Comparison of ENCODE assay signal across 10 cellular contexts in the genomic region with DNA sequence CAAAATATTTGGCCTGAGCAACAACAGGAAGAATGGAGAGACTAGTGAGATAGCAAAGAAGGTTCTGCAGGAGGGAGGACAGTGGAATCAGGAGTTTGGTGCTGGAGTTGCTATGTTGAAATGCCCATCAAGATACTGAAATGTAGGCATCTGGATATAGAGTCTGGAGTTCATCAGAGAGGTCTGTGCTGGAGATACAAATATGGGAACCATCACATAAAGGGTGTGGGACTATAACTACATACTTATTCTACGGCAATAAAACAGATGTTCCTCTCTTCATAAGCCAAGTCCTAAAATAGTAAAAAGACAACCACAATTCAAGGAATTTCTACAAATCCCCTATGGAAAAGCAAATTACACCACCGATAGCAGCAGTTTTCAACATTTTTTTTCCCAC. TPM values are rescaled to one million over a fixed set of nuclear protein-coding genes. Genes with fewer than 3 reads are reported as not detected.
DNase-seq lines count a peak whose midpoint lies in the region; ATAC-seq, FAIRE-seq and TF ChIP-seq lines count a peak whose summit lies in the region.
"Had no signal": no experiment of that assay in that cellular context is flagged by ENCODE, and none has a peak within 500 bp of the region (broad histone marks: within the 10 kb centered on the region; RNA-seq: fewer than 3 reads in every experiment).

No MANE protein-coding gene starts in this region.

- DNase-seq in HepG2 (ENCODE audit: low spot score), result no peak
- DNase-seq in right lobe of liver, result no peak
- DNase-seq in kidney, result no peak
- no peak for DNase-seq in substantia nigra (lab: John Stamatoyannopoulos, UW)
- DNase-seq in testis, result no peak
- DNase-seq in islet precursor cell, result no peak
- DNase-seq: GOT3, NCI-H1417 treated with DMSO at 0.1 percent for 48 hours had no signal

- no peak overlapping the region for H3K9ac ChIP-seq in HepG2 (ENCODE audit: insufficient read depth, low read depth, low read length)
- peak overlapping the region in 1 of 2 donors; percentile 75 for H3K9ac ChIP-seq in kidney (ENCODE audit: low read length in 2 of 2)

- no peak for FAIRE-seq in HepG2 (lab: Jason Lieb, UNC)
- no peak for FAIRE-seq in kidney (lab: Jason Lieb, UNC)

- POLR2A ChIA-PET in HepG2 (lab: Yijun Ruan, JAX), result no interaction called here

- H3K9me3 Mint-ChIP-seq in activated naive CD8-positive, alpha-beta T cell (ENCODE audit: low read depth), result no peaks in the 10 kb centered on the region

- no peak overlapping the region for H2AFZ ChIP-seq in HepG2 (ENCODE audit: low read length)

- H3K9me3 ChIP-seq in HepG2 (ENCODE audit: low read length), result no peaks in the 10 kb centered on the region
- no peaks in the 10 kb centered on the region for H3K9me3 ChIP-seq in right lobe of liver
- no peaks in the 10 kb centered on the region for H3K9me3 ChIP-seq in kidney (ENCODE audit: control insufficient read depth in 1 of 2, low read length in 2 of 2)
- no peaks in the 10 kb centered on the region for H3K9me3 ChIP-seq in testis

- no peak for TF ChIP-seq CTCF in HepG2 (CRISPR knock-in tag; IDR thresholded peaks at IDR 0.05)
- no peak for TF ChIP-seq CTCF in right lobe of liver (IDR thresholded peaks at IDR 0.05)
- no peak for TF ChIP-seq CTCF in kidney (IDR thresholded peaks at IDR 0.05; ENCODE audit: borderline replicate concordance, extremely low read depth, insufficient read depth)
- no peak for TF ChIP-seq CTCF in testis (IDR thresholded peaks at IDR 0.05)

- TF ChIP-seq EP300 in HepG2 (IDR thresholded peaks at IDR 0.05; ENCODE audit: low read depth in 2 of 2, low read length in 2 of 2) (no peak), HepG2 (CRISPR knock-in tag; IDR thresholded peaks at IDR 0.05; ENCODE audit: borderline replicate concordance) (no peak)

- H3K4me3 Mint-ChIP-seq in activated naive CD8-positive, alpha-beta T cell, result peak overlapping the region; percentile 90

- WGBS in HepG2 (ENCODE audit: low lambda C conversion rate), result 84% methylated on average over 2 of the region's 2 CpGs
- 58% methylated on average over 1 of the region's 2 CpGs for WGBS in right lobe of liver (ENCODE audit: insufficient coverage, low coverage, low lambda C conversion rate, missing lambda C conversion rate)
- WGBS in testis, 2 donors, result 35 to 43% methylated on average over 2 of the region's 2 CpGs

- H3K36me3 ChIP-seq in HepG2 (replicated peaks in 1 of 2; ENCODE audit: control insufficient read depth in 1 of 2, insufficient read depth in 2 of 2, low read length in 2 of 2) (no peaks in the 10 kb centered on the region; a peak in 1 of 5 replicates), right lobe of liver (no peaks in the 10 kb centered on the region), kidney (ENCODE audit: control insufficient read depth in 1 of 2, insufficient read depth in 2 of 2, low read length in 2 of 2) (no peaks in the 10 kb centered on the region), testis (ENCODE audit: low read depth, missing control alignments) (no peaks in the 10 kb centered on the region)

- H4K20me1 ChIP-seq in HepG2 (ENCODE audit: insufficient read depth, low read length), result no peaks in the 10 kb centered on the region; the same call in 1 of the 2 replicates

- no peaks in the 10 kb centered on the region for H3K36me3 Mint-ChIP-seq in activated naive CD8-positive, alpha-beta T cell

- peak overlapping the region; percentile 75 for H3K27ac Mint-ChIP-seq in activated naive CD8-positive, alpha-beta T cell

- intact Hi-C loops in HepG2 (cut with micrococcal nuclease; ENCODE audit: unreplicated experiment), result no loop called here
- intact Hi-C loops in right lobe of liver (cut with DNase I), result no loop called here
- intact Hi-C loops in kidney (cut with DNase I), result no loop called here
- intact Hi-C loops in testis (cut with DNase I; ENCODE audit: low total_unique reads), result no loop called here

- H3K27me3 ChIP-seq in HepG2 (ENCODE audit: control insufficient read depth in 1 of 2, insufficient read depth in 2 of 2, low read length in 2 of 2), result no peaks in the 10 kb centered on the region
- no peaks in the 10 kb centered on the region for H3K27me3 ChIP-seq in right lobe of liver
- H3K27me3 ChIP-seq in testis, result no peaks in the 10 kb centered on the region

- TF ChIP-seq RAD21 in HepG2 (CRISPR knock-in tag; IDR thresholded peaks at IDR 0.05), result no peak

- H3K79me2 ChIP-seq in HepG2 (ENCODE audit: insufficient read depth, low read length), result peaks cover 43% of the 10 kb centered on the region

- H3K4me1 ChIP-seq in HepG2 (ENCODE audit: insufficient read depth, low read length) (peaks cover 45% of the 10 kb centered on the region), right lobe of liver (peaks cover 0 to 21% (median 6%) of the 10 kb centered on the region in 4 donors), kidney (ENCODE audit: control insufficient read depth in 1 of 2, insufficient read depth in 1 of 2, low read depth in 1 of 2, low read length in 2 of 2) (no peaks in the 10 kb centered on the region), testis (no peaks in the 10 kb centered on the region)

- peak overlapping the region; percentile 63 for H3K4me2 ChIP-seq in HepG2 (ENCODE audit: low read depth, low read length)

- CTCF ChIA-PET in HepG2 (lab: Yijun Ruan, JAX; ENCODE audit: low intra/inter-chr PET ratio, low total read pairs), result no interaction called here

- H3K27me3 Mint-ChIP-seq in activated naive CD8-positive, alpha-beta T cell, result no peaks in the 10 kb centered on the region

- in situ Hi-C loops in HepG2 (cut with HindIII; ENCODE audit: extremely low pct_ligation_motif_present, low pct_unique_long_range_greater_than_20kb), result no loop called here

- TF ChIP-seq POLR2A in HepG2 (IDR thresholded peaks at IDR 0.05; ENCODE audit: insufficient read depth in 1 of 2, low read depth in 2 of 2, low read length in 2 of 2) (no peak), right lobe of liver (IDR thresholded peaks at IDR 0.05) (no peak), testis (IDR thresholded peaks at IDR 0.05) (no peak)

- ATAC-seq in HepG2, result no peak
- no peak for ATAC-seq in right lobe of liver
- ATAC-seq in HG03469 (IDR thresholded peaks at IDR 0.05; ENCODE audit: unreplicated experiment), result no peak

- BruUV-seq in HepG2 (replicated peaks; lab: Mats Ljungman, UMichigan), result no TSS peak

- H3K27ac ChIP-seq in HepG2 (ENCODE audit: extremely low read length, insufficient read depth, low read length), result no peak overlapping the region
- no peak overlapping the region for H3K27ac ChIP-seq in right lobe of liver
- no peak overlapping the region for H3K27ac ChIP-seq in kidney (ENCODE audit: low read depth in 2 of 2, low read length in 2 of 2)
- H3K27ac ChIP-seq in substantia nigra (ENCODE audit: low read depth, low read length, poor library complexity, severe bottlenecking), result no peak overlapping the region
- H3K27ac ChIP-seq in testis, result no peak overlapping the region

- H3K4me3 ChIP-seq in HepG2 (replicated peaks in 1 of 3; ENCODE audit: insufficient read depth in 1 of 3, low read depth in 2 of 3, low read length in 3 of 3), result peak overlapping the region in 2 of 3 experiments; percentile 66 to 72; a peak in 1 of 6 replicates
- no peak overlapping the region for H3K4me3 ChIP-seq in right lobe of liver
- H3K4me3 ChIP-seq in kidney (ENCODE audit: low read length in 2 of 2), result peak overlapping the region; percentile 82 to 84
- H3K4me3 ChIP-seq in testis, result no peak overlapping the region

- H3K4me1 Mint-ChIP-seq in activated naive CD8-positive, alpha-beta T cell (ENCODE audit: low read depth), result peaks cover 69% of the 10 kb centered on the region

TF ChIP-seq in HepG2, 621 proteins besides CTCF, POLR2A, EP300 and RAD21 (continues in another document):
- no peak for TF ChIP-seq TOPORS (CRISPR knock-in tag; IDR thresholded peaks at IDR 0.05)
- TF ChIP-seq ZNF160 (CRISPR knock-in tag; IDR thresholded peaks at IDR 0.05), result no peak
- TF ChIP-seq FOSL2 (CRISPR knock-in tag; IDR thresholded peaks at IDR 0.05), result no peak
- no peak for TF ChIP-seq ZMYM2 (CRISPR knock-in tag; IDR thresholded peaks at IDR 0.05)
- no peak for TF ChIP-seq IRX3 (CRISPR knock-in tag; IDR thresholded peaks at IDR 0.05; ENCODE audit: borderline replicate concordance, low read depth)

RNA-seq across cellular contexts. Expression of gene MED14, which starts 1.7 kb away (rescaled TPM):
- total RNA-seq in HepG2 (2016; rRNA removed; fragmentation: Illumina TruSeq; extraction: Trizol), result 10.2 and 14.2 TPM in 2 replicates
- total RNA-seq in HepG2 (2016; cell fraction: cytosol; rRNA removed; fragmentation: Illumina TruSeq; extraction: Trizol; ENCODE audit: low read depth), result 1.4 and 2.2 TPM in 2 replicates
- 10.3 and 15.7 TPM in 2 replicates for total RNA-seq in HepG2 (2016; cell fraction: insoluble cytoplasmic fraction; rRNA removed; fragmentation: Illumina TruSeq; extraction: Trizol)
- 5.9 and 6.5 TPM in 2 replicates for total RNA-seq in HepG2 (2016; cell fraction: membrane; rRNA removed; fragmentation: Illumina TruSeq; extraction: Trizol)
- 22.1 and 24.4 TPM in 2 replicates for total RNA-seq in HepG2 (2016; cell fraction: nucleus; rRNA removed; fragmentation: Illumina TruSeq; extraction: Trizol)
- polyA plus RNA-seq in HepG2 (2011; rRNA removed), result 15.8 and 16.3 TPM in 2 replicates
- polyA plus RNA-seq in HepG2 (2011; cell fraction: cytosol; rRNA removed), result 10.2 and 10.8 TPM in 2 replicates
- 20.3 and 21.1 TPM in 2 replicates for polyA plus RNA-seq in HepG2 (2011; cell fraction: nucleus; rRNA removed)
- polyA plus RNA-seq in HepG2 (2012), result 16.8 and 17.5 TPM in 2 replicates
- polyA plus RNA-seq in HepG2 (2016; cell fraction: cytosol; fragmentation: Illumina TruSeq; extraction: Trizol; ENCODE audit: low read depth), result 0.45 and 0.47 TPM in 2 replicates
- 20.2 and 20.3 TPM in 2 replicates for polyA plus RNA-seq in HepG2 (2016; cell fraction: insoluble cytoplasmic fraction; fragmentation: Illumina TruSeq; extraction: Trizol; ENCODE audit: low read depth)
- polyA plus RNA-seq in HepG2 (2016; cell fraction: membrane; fragmentation: Illumina TruSeq; extraction: Trizol; ENCODE audit: low read depth), result 2.0 and 2.3 TPM in 2 replicates
- polyA plus RNA-seq in HepG2 (2016; cell fraction: nucleus; fragmentation: Illumina TruSeq; extraction: Trizol; ENCODE audit: insufficient read depth, low read depth), result 23.3 and 27.7 TPM in 2 replicates
- 39.3 and 68.8 TPM in 2 replicates for polyA minus RNA-seq in HepG2 (2011; rRNA and poly(A)+ RNA removed; ENCODE audit: low replicate concordance)
- 14.1 and 18.8 TPM in 2 replicates for polyA minus RNA-seq in HepG2 (2011; cell fraction: cytosol; rRNA and poly(A)+ RNA removed)
- polyA minus RNA-seq in HepG2 (2011; cell fraction: nucleus; rRNA and poly(A)+ RNA removed), result 57.2 and 64.4 TPM in 2 replicates
- 10 to 100 TPM; 13.6 to 28.4 (median 24.2) TPM for total RNA-seq in right lobe of liver
- total RNA-seq in kidney, result 53.7 TPM
- polyA plus RNA-seq in kidney (ENCODE audit: insufficient read depth, low read depth, low replicate concordance), result 5.9 TPM
- total RNA-seq in testis, result 10 to 100 TPM; 16.7 to 19.1 TPM
- 13.2 TPM for polyA plus RNA-seq in testis (ENCODE audit: insufficient read depth, low read depth, low replicate concordance)

Comparison
In these comparisons a context has a peak if more than half of its experiments do, and no peak if none do; other contexts are left out.
1. H3K4me3 ChIP-seq: peak in HepG2 (2 of 3) and kidney (2 of 2); none in right lobe of liver (0 of 3) and testis (0 of 2).